Comparison of ENCODE assay signal across 8 cellular contexts in genomic region chr10:93680414-93681047, GRCh38. TPM values are rescaled to one million over a fixed set of nuclear protein-coding genes. Genes with fewer than 3 reads are reported as not detected.
DNase-seq lines count a peak whose midpoint lies in the region; ATAC-seq and TF ChIP-seq lines count a peak whose summit lies in the region.

No MANE protein-coding gene starts in this region.

- no peaks in the 10 kb centered on the region for H3K79me2 ChIP-seq in PC-3 (ENCODE audit: low read length)

- H3K27me3 ChIP-seq in PC-3 (ENCODE audit: low read length) = no peaks in the 10 kb centered on the region

- 0 out of 2 replicates have a peak, but pooled peaks cover 3% of the 10 kb centered on the region for H3K36me3 ChIP-seq in PC-3 (ENCODE audit: low read depth, low read length)

- POLR2A ChIA-PET in PC-3 (lab: Charles Lee; ENCODE audit: unreplicated experiment) = interaction anchor here (0.6 kb wide), 2 partner anchors 96 to 143 kb away, joined by 3 to 5 read pairs; no protein-coding TSS in a partner anchor

- no peaks in the 10 kb centered on the region for H4K20me1 ChIP-seq in PC-3 (ENCODE audit: low read length)

- CTCF ChIA-PET in PC-3 (lab: Charles Lee) = interaction anchor here (0.5 to 1.3 kb wide), 5 partner anchors 126 to 747 kb away, joined by 3 to 21 read pairs (median 4); no protein-coding TSS in a partner anchor

- no peak overlapping the region for H3K4me2 ChIP-seq in PC-3 (ENCODE audit: low read length)

- no peaks in the 10 kb centered on the region for H3F3A ChIP-seq in PC-3 (ENCODE audit: low read length, unreplicated experiment)

- peak; percentile 57 to 68 for DNase-seq in AML-193 (lab: John Stamatoyannopoulos, UW)
- peak; percentile 11 for DNase-seq in HPDE6-E6E7 (ENCODE audit: extremely low spot score)
- DNase-seq in PC-3 = peak; percentile 78
- DNase-seq in renal cortical epithelial cell (ENCODE audit: low read depth) = peak; percentile 56

- no peaks in the 10 kb centered on the region for H3K9me3 ChIP-seq in PC-3 (ENCODE audit: low read length)

- no TSS peak for BruUV-seq in PC-3 (replicated peaks; lab: Mats Ljungman, UMichigan)

- TF ChIP-seq CTCF in PC-3 (conservative IDR thresholded peaks at IDR 0.05; ENCODE audit: low read depth, low read length) = peak; percentile 69

- H3K4me1 ChIP-seq in PC-3 (ENCODE audit: insufficient read depth, low read length) = no peaks in the 10 kb centered on the region

- H3K4me3 ChIP-seq in PC-3 (ENCODE audit: low read length) = no peak overlapping the region

- H3K9ac ChIP-seq in PC-3 (ENCODE audit: low read length) = no peak overlapping the region

- ATAC-seq in PC-3 (peak; percentile 69), esophagus mucosa (peak; percentile 60), GM19035 (IDR thresholded peaks at IDR 0.05; ENCODE audit: unreplicated experiment) (no peak), GM19397 (IDR thresholded peaks at IDR 0.05; ENCODE audit: unreplicated experiment) (no peak), HG02973 (IDR thresholded peaks at IDR 0.05; ENCODE audit: unreplicated experiment) (no peak)

- intact Hi-C loops in PC-3 (cut with micrococcal nuclease) = loop anchor here (1.0 to 5.0 kb wide), 4 partner anchors 125 to 193 kb away; no protein-coding TSS in a partner anchor

- no peak overlapping the region for H3K27ac ChIP-seq in PC-3 (ENCODE audit: low read length)

- no peak overlapping the region for H2AFZ ChIP-seq in PC-3 (ENCODE audit: low read length)

- H3K9me2 ChIP-seq in PC-3 (replicated peaks; ENCODE audit: low read length) = no peaks in the 10 kb centered on the region

RNA-seq across cellular contexts. Expression of gene FRA10AC1, which starts 21.9 kb away (rescaled TPM):
- total RNA-seq in PC-3 (2014; rRNA removed) = 3.8 and 5.5 TPM in 2 replicates
- total RNA-seq in esophagus mucosa = 11.8 TPM
- 1.0 and 14.8 TPM in 2 replicates for total RNA-seq in renal cortical epithelial cell

Comparison
In these comparisons a context has a peak if more than half of its experiments do, and no peak if none do; other contexts are left out.
1. DNase-seq: peak in every context shown above with its lines; median percentile 78 in PC-3; 62 in AML-193; 56 in renal cortical epithelial cell; 11 in HPDE6-E6E7.
2. ATAC-seq: peak in PC-3 (single experiment) and esophagus mucosa (single experiment); none in GM19035 (single experiment), GM19397 (single experiment) and HG02973 (single experiment).